ENCODE assay signal across 8 cellular contexts in the genomic region with DNA sequence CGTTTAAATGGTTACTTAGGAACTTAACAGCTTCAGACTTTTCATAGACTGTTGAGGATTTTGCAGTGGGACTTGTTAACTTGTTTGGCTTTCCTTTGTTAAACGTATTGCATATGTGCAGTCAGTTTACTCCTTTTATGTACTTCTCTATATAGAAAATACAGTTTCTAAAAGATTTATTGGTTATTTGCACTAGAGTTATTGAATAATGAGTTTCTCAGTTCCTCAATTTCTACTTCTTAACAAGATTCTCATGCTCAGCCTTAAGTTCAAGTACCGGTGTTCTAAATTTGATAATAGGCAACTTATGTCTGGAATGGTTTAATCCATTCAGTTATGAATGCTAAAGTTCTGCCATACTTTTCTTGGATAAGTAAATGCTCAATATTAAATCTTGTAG. TPM values are rescaled to one million over a fixed set of nuclear protein-coding genes. Genes with fewer than 3 reads are reported as not detected.
DNase-seq lines count a peak whose midpoint lies in the region; ATAC-seq and TF ChIP-seq lines count a peak whose summit lies in the region.

No MANE protein-coding gene starts in this region.

- no TSS peak for BruUV-seq in Panc1 (replicated peaks; lab: Mats Ljungman, UMichigan)

- H3K4me1 ChIP-seq in Panc1 (ENCODE audit: control insufficient read depth, insufficient read depth, low read length) (peaks cover 14% of the 10 kb centered on the region), esophagus squamous epithelium (peaks cover 5 to 42% (median 20%) of the 10 kb centered on the region in 3 donors), rectal smooth muscle tissue (ENCODE audit: control insufficient read depth, insufficient read depth, low read length) (peaks cover 14% of the 10 kb centered on the region)

- no peak for ATAC-seq in Panc1
- ATAC-seq in left colon, result no peak
- ATAC-seq in GM21360 (IDR thresholded peaks at IDR 0.05; ENCODE audit: unreplicated experiment), result no peak

- peak overlapping the region; percentile 87 for H3K9ac ChIP-seq in rectal smooth muscle tissue (ENCODE audit: low read length)

- TF ChIP-seq POLR2A in esophagus squamous epithelium (IDR thresholded peaks at IDR 0.05), result no peak

- no peaks in the 10 kb centered on the region for H3K9me3 ChIP-seq in Panc1 (ENCODE audit: control insufficient read depth, insufficient read depth, low read depth, low read length)
- H3K9me3 ChIP-seq in esophagus squamous epithelium, result no peaks in the 10 kb centered on the region

- peaks cover 13% of the 10 kb centered on the region for H3K36me3 ChIP-seq in Panc1 (ENCODE audit: control insufficient read depth, insufficient read depth, low read length)
- H3K36me3 ChIP-seq in esophagus squamous epithelium, result peaks cover 0 to 31% (median 3%) of the 10 kb centered on the region in 3 donors
- H3K36me3 ChIP-seq in rectal smooth muscle tissue (ENCODE audit: control insufficient read depth, insufficient read depth, low read length), result no peaks in the 10 kb centered on the region

- 2 to 4% methylated on average over 3 of the region's 3 CpGs for WGBS in esophagus squamous epithelium, 2 donors

- H3K27me3 ChIP-seq in Panc1 (ENCODE audit: control insufficient read depth, insufficient read depth, low read length) (no peaks in the 10 kb centered on the region), esophagus squamous epithelium (no peaks in the 10 kb centered on the region), rectal smooth muscle tissue (ENCODE audit: control insufficient read depth, insufficient read depth, low read length) (no peaks in the 10 kb centered on the region)

- POLR2A ChIA-PET in Panc1 (lab: Charles Lee), result no interaction called here

- CTCF ChIA-PET in Panc1 (lab: Charles Lee), result no interaction called here

- intact Hi-C loops in Panc1 (cut with micrococcal nuclease; ENCODE audit: unreplicated experiment), result no loop called here
- intact Hi-C loops in esophagus squamous epithelium (cut with DNase I), result no loop called here
- intact Hi-C loops in left colon (cut with DNase I, micrococcal nuclease), result no loop called here

- no peak for DNase-seq in Panc1 (ENCODE audit: low read depth, low spot score)
- DNase-seq in esophagus squamous epithelium (lab: John Stamatoyannopoulos, UW), result no peak
- no peak for DNase-seq in left colon
- DNase-seq in activated CD4-positive, CD25-positive, alpha-beta regulatory T cell (lab: John Stamatoyannopoulos, UW), result no peak
- DNase-seq in amygdala (lab: John Stamatoyannopoulos, UW), result no peak

- in situ Hi-C loops in Panc1 (cut with HindIII; ENCODE audit: low pct_unique_long_range_greater_than_20kb, low sequenced_read_pairs), result no loop called here

- TF ChIP-seq CTCF in GM12875 (IDR thresholded peaks at IDR 0.05; ENCODE audit: borderline replicate concordance, insufficient read depth, low read depth, low read length) (no peak), Panc1 (IDR thresholded peaks at IDR 0.05) (no peak), esophagus squamous epithelium (IDR thresholded peaks at IDR 0.05) (no peak)

- H3K4me3 ChIP-seq in GM12875 (ENCODE audit: low read depth, low read length) (peak overlapping the region; percentile 91), Panc1 (ENCODE audit: low read depth in 2 of 2, low read length in 2 of 2) (peak overlapping the region; percentile 81 to 97), esophagus squamous epithelium (peak overlapping the region; percentile 69 to 93 (median 85)), rectal smooth muscle tissue (ENCODE audit: low read length) (peak overlapping the region; percentile 79)

- H3K27ac ChIP-seq in Panc1 (ENCODE audit: low read length) (peak overlapping the region; percentile 96), esophagus squamous epithelium (peak overlapping the region; percentile 93 to 98 (median 96)), rectal smooth muscle tissue (ENCODE audit: low read depth, low read length) (peak overlapping the region; percentile 90)

RNA-seq across cellular contexts. Expression of a gene that starts 0.9 kb away (rescaled TPM):
- 159 TPM for total RNA-seq in Panc1 (2021; ENCODE audit: unreplicated experiment)
- 68.1 TPM for polyA plus RNA-seq in Panc1 (2012; ENCODE audit: insufficient read length)
- total RNA-seq in esophagus squamous epithelium, result 100 to 1,000 TPM in 3 of 4 donors, 10 to 100 TPM in 1; 73.6 to 157 (median 119) TPM
- 100 to 1,000 TPM; 100 to 138 TPM for total RNA-seq in left colon

RNA-seq across cellular contexts. Expression of a gene that starts 45.6 kb away (rescaled TPM):
- total RNA-seq in Panc1 (2021; ENCODE audit: unreplicated experiment) (34.9 TPM), esophagus squamous epithelium (10 to 100 TPM; 19.2 to 62.6 (median 39.4) TPM), left colon (10 to 100 TPM; 52.9 to 53.8 TPM)
- polyA plus RNA-seq in Panc1 (2012; ENCODE audit: insufficient read length), result 23.1 TPM

RNA-seq across cellular contexts. Expression of a gene that starts 52.8 kb away (rescaled TPM):
- total RNA-seq in Panc1 (2021; ENCODE audit: unreplicated experiment) (11.4 TPM), esophagus squamous epithelium (10 to 100 TPM in 3 of 4 donors, 1 to 10 TPM in 1; 9.9 to 19.3 (median 13.4) TPM), left colon (10 to 100 TPM; 23.4 to 34.0 TPM)
- polyA plus RNA-seq in Panc1 (2012; ENCODE audit: insufficient read length), result 4.6 TPM
